In genomic region chr7:135147341-135147898, GRCh38 we compare ENCODE assay signal across 8 cellular contexts. TPM values are rescaled to one million over a fixed set of nuclear protein-coding genes. Genes with fewer than 3 reads are reported as not detected.
A peak's percentile ranks its signal among the peaks of the same experiment; 100 is the strongest.
DNase-seq lines count a peak whose midpoint lies in the region; ATAC-seq and TF ChIP-seq lines count a peak whose summit lies in the region.

No MANE protein-coding gene starts in this region.

- no peaks in the 10 kb centered on the region for H4K20me1 ChIP-seq in OCI-LY3 (ENCODE audit: insufficient read depth, low read length)
- no peaks in the 10 kb centered on the region for H4K20me1 ChIP-seq in osteoblast (ENCODE audit: insufficient read depth, low read length)

- H3K36me3 ChIP-seq in OCI-LY3 (replicated peaks; ENCODE audit: low read depth, low read length), result no peaks in the 10 kb centered on the region
- no peaks in the 10 kb centered on the region for H3K36me3 ChIP-seq in endocrine pancreas (ENCODE audit: control insufficient read depth, insufficient read depth, low read length)
- no peaks in the 10 kb centered on the region for H3K36me3 ChIP-seq in osteoblast (ENCODE audit: insufficient read depth, low read length)

- no peaks in the 10 kb centered on the region for H3K27me3 Mint-ChIP-seq in activated T-cell treated with anti-CD3 and anti-CD28 coated beads, Interleukin-2, amount 50 U/mL, for 4 hours (ENCODE audit: low read depth)

- no peak for TF ChIP-seq CTCF in OCI-LY3 (IDR thresholded peaks at IDR 0.05; ENCODE audit: low read depth, low read length)
- no peak for TF ChIP-seq CTCF in osteoblast (IDR thresholded peaks at IDR 0.05; ENCODE audit: extremely low read depth, low read depth, low read length)

- peaks cover 70% of the 10 kb centered on the region for H3K4me1 Mint-ChIP-seq in activated T-cell treated with anti-CD3 and anti-CD28 coated beads, Interleukin-2, amount 50 U/mL, for 4 hours (ENCODE audit: low read depth)

- H3K27ac ChIP-seq in OCI-LY3 (ENCODE audit: low read length) (no peak overlapping the region), osteoblast (ENCODE audit: low read depth, low read length) (peak overlapping the region; percentile 80)

- H3K4me2 ChIP-seq in OCI-LY3 (ENCODE audit: low read length) (peak overlapping the region; percentile 68), osteoblast (ENCODE audit: insufficient read depth, low read length) (peak overlapping the region; percentile 94)

- H3K4me3 ChIP-seq in OCI-LY3 (ENCODE audit: low read length) (peak overlapping the region; percentile 74), endocrine pancreas (ENCODE audit: control insufficient read depth, insufficient read depth, low read length) (peak overlapping the region; percentile 90), osteoblast (ENCODE audit: insufficient read depth, low read length) (peak overlapping the region; percentile 77)

- H3K9ac ChIP-seq in OCI-LY3 (ENCODE audit: low read length) (no peak overlapping the region), endocrine pancreas (ENCODE audit: control insufficient read depth, insufficient read depth, low read length) (peak overlapping the region; percentile 63)

- ATAC-seq in activated T-cell treated with anti-CD3 and anti-CD28 coated beads, Interleukin-2, amount 50 U/mL, for 4 hours, result peak; percentile 1 to 12
- no peak for ATAC-seq in HG03432 (IDR thresholded peaks at IDR 0.05; ENCODE audit: unreplicated experiment)

- peaks cover 17% of the 10 kb centered on the region for H3K36me3 Mint-ChIP-seq in activated T-cell treated with anti-CD3 and anti-CD28 coated beads, Interleukin-2, amount 50 U/mL, for 4 hours (ENCODE audit: insufficient read depth)

- H3K4me1 ChIP-seq in OCI-LY3 (ENCODE audit: low read length), result peaks cover 46% of the 10 kb centered on the region
- H3K4me1 ChIP-seq in endocrine pancreas (ENCODE audit: control insufficient read depth, insufficient read depth, low read length), result peaks cover 15% of the 10 kb centered on the region
- peaks cover 20% of the 10 kb centered on the region for H3K4me1 ChIP-seq in osteoblast (ENCODE audit: insufficient read depth, low read length)

- H3K79me2 ChIP-seq in OCI-LY3 (ENCODE audit: low read length), result no peaks in the 10 kb centered on the region
- H3K79me2 ChIP-seq in osteoblast (ENCODE audit: insufficient read depth, low read length), result no peaks in the 10 kb centered on the region

- DNase-seq in activated T-cell treated with anti-CD3 and anti-CD28 coated beads, Interleukin-2, amount 50 U/mL, for 4 hours, result no peak
- no peak for DNase-seq in activated T-cell treated with anti-CD3 and anti-CD28 coated beads for 4 hours
- no peak for DNase-seq in osteoblast (ENCODE audit: insufficient read length, low spot score, missing footprints)
- no peak for DNase-seq in NCI-H1436 treated with DMSO at 0.1 percent for 48 hours (lab: John Stamatoyannopoulos, UW)
- DNase-seq in NCI-H446 treated with DMSO at 0.1 percent for 48 hours (lab: John Stamatoyannopoulos, UW), result no peak

- H2AFZ ChIP-seq in OCI-LY3 (ENCODE audit: low read depth, low read length) (0 out of 2 replicates have a peak overlapping the region, but pooled peaks have one; percentile 22), osteoblast (ENCODE audit: low read length) (peak overlapping the region; percentile 95)

- H3K27me3 ChIP-seq in OCI-LY3 (ENCODE audit: low read depth, low read length), result 0 out of 2 replicates have a peak, but pooled peaks cover 7% of the 10 kb centered on the region
- H3K27me3 ChIP-seq in endocrine pancreas (ENCODE audit: control insufficient read depth, insufficient read depth, low read length), result no peaks in the 10 kb centered on the region
- no peaks in the 10 kb centered on the region for H3K27me3 ChIP-seq in osteoblast (ENCODE audit: insufficient read depth, low read length)

- H3K9me3 ChIP-seq in OCI-LY3 (ENCODE audit: insufficient read depth, low read length), result no peaks in the 10 kb centered on the region
- H3K9me3 ChIP-seq in endocrine pancreas (ENCODE audit: control insufficient read depth, low read length), result no peaks in the 10 kb centered on the region
- no peaks in the 10 kb centered on the region for H3K9me3 ChIP-seq in osteoblast (ENCODE audit: low read depth, low read length)

- H3K9me3 Mint-ChIP-seq in activated T-cell treated with anti-CD3 and anti-CD28 coated beads, Interleukin-2, amount 50 U/mL, for 4 hours, result no peaks in the 10 kb centered on the region

- peak overlapping the region; percentile 91 for H3K4me3 Mint-ChIP-seq in activated T-cell treated with anti-CD3 and anti-CD28 coated beads, Interleukin-2, amount 50 U/mL, for 4 hours

RNA-seq across cellular contexts. Expression of gene TMEM140, which starts 0.5 kb away (rescaled TPM):
- total RNA-seq in activated T-cell treated with anti-CD3 and anti-CD28 coated beads, Interleukin-2, amount 50 U/mL, for 4 hours, result 1 to 10 TPM; 4.2 to 6.6 (median 6.4) TPM
- total RNA-seq in osteoblast, result 13.8 and 14.1 TPM in 2 replicates

RNA-seq across cellular contexts. Expression of gene CYREN, which starts 23.1 kb away (rescaled TPM):
- 10 to 100 TPM; 58.7 to 59.4 (median 59.3) TPM for total RNA-seq in activated T-cell treated with anti-CD3 and anti-CD28 coated beads, Interleukin-2, amount 50 U/mL, for 4 hours
- 29.8 and 35.5 TPM in 2 replicates for total RNA-seq in osteoblast
